In the genomic region with DNA sequence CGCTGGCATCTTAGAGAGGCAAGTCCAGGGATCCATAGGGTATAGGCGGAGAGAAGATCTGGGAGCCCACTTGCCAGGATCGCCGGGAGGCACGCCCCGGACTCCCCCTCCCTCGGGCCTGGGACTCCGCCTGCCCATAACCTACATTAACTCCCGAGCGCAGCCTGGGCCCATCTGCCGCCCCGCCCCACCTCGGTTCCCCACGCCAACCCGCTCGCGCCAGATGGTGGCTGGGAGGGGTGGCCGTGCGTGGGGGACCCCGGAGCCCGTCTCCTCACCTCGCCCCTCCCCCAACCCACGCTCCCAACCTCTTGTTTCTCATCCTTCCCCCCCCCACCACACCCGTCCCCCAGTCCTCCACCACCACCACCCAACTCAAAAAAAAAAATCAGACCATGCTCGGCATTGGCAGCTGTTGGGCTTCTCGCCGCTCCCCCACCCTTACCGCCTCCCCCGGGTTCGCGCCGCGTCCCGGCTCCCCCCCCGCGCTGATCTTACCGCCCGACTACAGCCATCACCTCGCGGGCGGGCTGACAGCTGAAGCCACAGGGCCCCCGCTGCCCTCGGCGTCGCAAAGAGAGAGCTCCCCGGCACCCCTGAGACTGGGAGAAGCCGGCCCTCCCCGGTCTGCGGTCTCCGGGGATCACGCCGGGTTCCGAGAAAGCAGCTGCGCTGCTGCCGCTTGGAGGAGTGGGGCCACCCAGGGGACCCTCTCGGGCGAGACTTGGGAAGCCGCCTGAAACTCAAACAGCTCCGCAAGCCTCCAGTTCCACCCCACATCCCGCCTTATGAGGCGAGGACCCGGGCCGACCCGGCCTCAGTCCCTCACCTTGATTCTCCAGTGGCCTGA, we compare ENCODE assay signal across 8 cellular contexts. TPM values are rescaled to one million over a fixed set of nuclear protein-coding genes. Genes with fewer than 3 reads are reported as not detected.
DNase-seq lines count a peak whose midpoint lies in the region; ATAC-seq and TF ChIP-seq lines count a peak whose summit lies in the region.

No MANE protein-coding gene starts in this region.

- H3K4me3 ChIP-seq in OCI-LY7 (ENCODE audit: low read depth, low read length, poor library complexity, severe bottlenecking) (peak overlapping the region; percentile 42), epithelial cell of esophagus (ENCODE audit: low read length) (peak overlapping the region; percentile 5), skeletal muscle cell (ENCODE audit: low read depth, low read length) (peak overlapping the region; percentile 30)

- no TSS peak for BruUV-seq in OCI-LY7 (replicated peaks; lab: Mats Ljungman, UMichigan)

- POLR2A ChIA-PET in OCI-LY7 (lab: Charles Lee) = no interaction called here

- CTCF ChIA-PET in OCI-LY7 (lab: Charles Lee; ENCODE audit: unreplicated experiment) = interaction anchor here (0.5 kb wide), 1 partner anchor 49 kb away, joined by 5 read pairs; no protein-coding TSS in a partner anchor

- TF ChIP-seq CTCF in OCI-LY7 (conservative IDR thresholded peaks at IDR 0.05; ENCODE audit: low read length) (no peak), epithelial cell of esophagus (IDR thresholded peaks at IDR 0.05; ENCODE audit: insufficient read depth, low read depth, low read length, missing control alignments) (no peak), omental fat pad (IDR thresholded peaks at IDR 0.05) (no peak)

- no peaks in the 10 kb centered on the region for H3K9me3 ChIP-seq in OCI-LY7 (ENCODE audit: low read length)

- H3K9me2 ChIP-seq in OCI-LY7 (ENCODE audit: insufficient read depth, low read length) = no peaks in the 10 kb centered on the region

- H3K4me2 ChIP-seq in OCI-LY7 (ENCODE audit: low read length) = peak overlapping the region; percentile 68

- intact Hi-C loops in OCI-LY7 (cut with micrococcal nuclease; ENCODE audit: unreplicated experiment) = no loop called here

- H2AFZ ChIP-seq in OCI-LY7 (ENCODE audit: low read length) = no peak overlapping the region

- H3K79me2 ChIP-seq in OCI-LY7 (ENCODE audit: insufficient read depth, low read depth, low read length) = no peaks in the 10 kb centered on the region

- H3K27ac ChIP-seq in OCI-LY7 (ENCODE audit: low read depth, low read length, poor library complexity, severe bottlenecking) = no peak overlapping the region

- no peaks in the 10 kb centered on the region for H3K36me3 ChIP-seq in OCI-LY7 (ENCODE audit: insufficient read depth, low read length)

- peaks cover 22% of the 10 kb centered on the region for H3K4me1 ChIP-seq in OCI-LY7 (ENCODE audit: insufficient read depth, low read length, poor library complexity, severe bottlenecking)

- DNase-seq in NCI-H1417 (lab: John Stamatoyannopoulos, UW) (peak; percentile 26 to 71 (median 70)), NCI-H1417 treated with DMSO at 0.1 percent for 48 hours (lab: John Stamatoyannopoulos, UW) (no peak), OCI-LY7 (ENCODE audit: low spot score) (no peak), epithelial cell of esophagus (ENCODE audit: low read depth) (no peak), skeletal muscle cell (ENCODE audit: low read depth) (no peak), AML-193 (lab: John Stamatoyannopoulos, UW) (no peak), omental fat pad (ENCODE audit: low spot score) (no peak)

- ATAC-seq in omental fat pad (ENCODE audit: low FRiP score) (no peak), HG02763 (IDR thresholded peaks at IDR 0.05; ENCODE audit: unreplicated experiment) (no peak)

- no peaks in the 10 kb centered on the region for H4K20me1 ChIP-seq in OCI-LY7 (ENCODE audit: insufficient read depth, low read length)

RNA-seq across cellular contexts. Expression of gene DLL4, which starts 1.4 kb away (rescaled TPM):
- 0.19 TPM in 1 of 2 replicates, not detected in the other for total RNA-seq in OCI-LY7 (2014; rRNA removed; shearing (Covaris generic))
- total RNA-seq in OCI-LY7 (2022) (0.15 TPM in 1 of 2 replicates, not detected in the other), omental fat pad (10 to 100 TPM in 2 of 4 donors, 1 to 10 TPM in 2; 5.8 to 27.6 (median 10.1) TPM)

RNA-seq across cellular contexts. Expression of gene CHAC1, which starts 25.5 kb away (rescaled TPM):
- 40.4 and 41.4 TPM in 2 replicates for total RNA-seq in OCI-LY7 (2014; rRNA removed; shearing (Covaris generic))
- 35.3 and 55.6 TPM in 2 replicates for total RNA-seq in OCI-LY7 (2022)
- 10 to 100 TPM in 2 of 4 donors, 1 to 10 TPM in 1, under 1 TPM in 1; 0.63 to 63.6 (median 13.4) TPM for total RNA-seq in omental fat pad

RNA-seq across cellular contexts. Expression of gene VPS18, which starts 33.5 kb away (rescaled TPM):
- total RNA-seq in OCI-LY7 (2014; rRNA removed; shearing (Covaris generic)) = 24.5 and 26.2 TPM in 2 replicates
- total RNA-seq in OCI-LY7 (2022) (26.4 and 30.7 TPM in 2 replicates), omental fat pad (10 to 100 TPM; 25.2 to 32.9 (median 28.9) TPM)

RNA-seq across cellular contexts. Expression of gene RHOV, which starts 53.7 kb away (rescaled TPM):
- 0.80 and 1.5 TPM in 2 replicates for total RNA-seq in OCI-LY7 (2014; rRNA removed; shearing (Covaris generic))
- 0.63 and 0.85 TPM in 2 replicates for total RNA-seq in OCI-LY7 (2022)
- not detected for total RNA-seq in omental fat pad

Comparison
In these comparisons a context has a peak if more than half of its experiments do, and no peak if none do; other contexts are left out.
1. DNase-seq: peak in NCI-H1417 (3 of 3); none in NCI-H1417 treated with DMSO at 0.1 percent for 48 hours (single experiment), OCI-LY7 (single experiment), epithelial cell of esophagus (single experiment), skeletal muscle cell (single experiment), AML-193 (0 of 2) and omental fat pad (single experiment).
2. RNA of gene DLL4, which starts 1.4 kb away (total RNA-seq): 5.8 to 27.6 TPM in omental fat pad; 0.15 to 0.19 TPM in OCI-LY7; every median in the first group is over 4 times any median in the second.
3. Peak in every context shown above with its lines, with median percentiles within 50 percentile points of each other: H3K4me3 ChIP-seq.